Comparison of ENCODE assay signal across 35 cellular contexts in genomic region chr11:31328698-31329097, GRCh38.
"Had no signal": no experiment of that assay in that cellular context is flagged by ENCODE, and none has a peak within 500 bp of the region (broad histone marks: within the 10 kb centered on the region; RNA-seq: fewer than 3 reads in every experiment).

No MANE protein-coding gene starts in this region.

- H3K9me3 ChIP-seq: MG63 had no signal

- H3K27me3 ChIP-seq: MG63 had no signal

- H3K36me3 ChIP-seq: MG63 had no signal

- H3K4me3 ChIP-seq: MG63 had no signal

- DNase-seq: Karpas-422, Kasumi-1, MG63, MM.1S, MV-4-11, NCI-H1048, NCI-H1092, NCI-H1092 treated with DMSO at 0.1 percent for 48 hours, NCI-H1105, NCI-H1105 treated with DMSO at 0.1 percent for 48 hours, NCI-H1417, NCI-H1417 treated with DMSO at 0.1 percent for 48 hours, NCI-H1436, NCI-H1436 treated with DMSO at 0.1 percent for 48 hours, NCI-H146, NCI-H1694, NCI-H1694 treated with DMSO at 0.1 percent for 48 hours, NCI-H187, NCI-H187 treated with DMSO at 0.1 percent for 48 hours, NCI-H1930, NCI-H2029, NCI-H2029 treated with DMSO at 0.1 percent for 48 hours, NCI-H2081, NCI-H2081 treated with DMSO at 0.1 percent for 48 hours, NCI-H2107, NCI-H2171, NCI-H2171 treated with DMSO at 0.1 percent for 48 hours, NCI-H2227 treated with DMSO at 0.1 percent for 48 hours, NCI-H226, NCI-H345, NCI-H446, NCI-H446 treated with DMSO at 0.1 percent for 48 hours, NCI-H510A, NCI-H510A treated with DMSO at 0.1 percent for 48 hours, NCI-H524 had no signal
